In the genomic region with DNA sequence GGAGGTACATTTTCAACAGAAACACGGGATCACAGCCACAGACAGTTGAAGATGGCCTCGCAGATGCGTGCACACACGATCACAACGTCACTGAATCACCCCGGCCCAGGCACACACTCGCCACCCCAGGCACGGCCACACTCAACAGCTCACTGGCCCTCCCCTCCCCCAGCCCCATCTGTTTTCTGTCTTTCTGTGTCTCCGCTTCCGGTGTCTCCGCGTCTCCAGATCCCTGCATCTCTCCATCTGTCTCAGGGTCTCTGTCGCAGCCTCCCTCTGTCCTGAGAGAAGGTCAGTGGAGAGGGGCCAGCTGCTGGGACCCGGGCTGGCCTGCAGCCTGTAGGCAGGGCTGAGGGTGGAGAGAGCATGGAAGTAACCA, we compare ENCODE assay signal across 12 cellular contexts. TPM values are rescaled to one million over a fixed set of nuclear protein-coding genes. Genes with fewer than 3 reads are reported as not detected.
DNase-seq lines count a peak whose midpoint lies in the region; ATAC-seq, FAIRE-seq and TF ChIP-seq lines count a peak whose summit lies in the region.
"Had no signal": no experiment of that assay in that cellular context is flagged by ENCODE, and none has a peak within 500 bp of the region (broad histone marks: within the 10 kb centered on the region; RNA-seq: fewer than 3 reads in every experiment).

No MANE protein-coding gene starts in this region.

- no peak for TF ChIP-seq POLR2A in H1 (IDR thresholded peaks at IDR 0.05; ENCODE audit: control extremely low read depth in 1 of 2, low read depth in 2 of 2, low read length in 2 of 2)
- no peak for TF ChIP-seq POLR2A in gastrocnemius medialis (IDR thresholded peaks at IDR 0.05)

- peak overlapping the region; percentile 78 to 79 for H3K4me2 ChIP-seq in H1 (ENCODE audit: insufficient read depth in 1 of 2, low read depth in 2 of 2, low read length in 2 of 2)

- no peak overlapping the region for H3K23ac ChIP-seq in H1 (ENCODE audit: insufficient read length)

- H3K27me3 Mint-ChIP-seq in MCF 10A (ENCODE audit: insufficient read depth, unreplicated experiment): peaks cover 89% of the 10 kb centered on the region

- H3K4me1 ChIP-seq in A673 (ENCODE audit: insufficient read depth, low read length, poor library complexity, severe bottlenecking) (peaks cover 12% of the 10 kb centered on the region), H1 (replicated peaks in 1 of 4; ENCODE audit: control insufficient read depth in 3 of 4, insufficient read depth in 4 of 4, low read length in 3 of 4) (peaks cover 0 to 23% (median 11%) of the 10 kb centered on the region in 4 experiments; a peak in 6 of 7 replicates), gastrocnemius medialis (peaks cover 0 to 8% of the 10 kb centered on the region in 2 donors)

- H3K27ac Mint-ChIP-seq in MCF 10A (ENCODE audit: low read depth, unreplicated experiment): no peak overlapping the region
- H3K27ac Mint-ChIP-seq: dendritic cell treated with granulocyte-macrophage colony-stimulating factor and Interleukin-4, amounts not matched to agents 40 ng/mL and 50 ng/mL, for 4 days had no signal

- FAIRE-seq in H1 (lab: Jason Lieb, UNC): no peak
- FAIRE-seq: frontal cortex had no signal

- CTCF ChIA-PET in A673 (lab: Charles Lee) (interaction anchor here (1.4 kb wide), 1 partner anchor 37 kb away, joined by 5 read pairs; no protein-coding TSS in a partner anchor), H1 (lab: Charles Lee; ENCODE audit: partially characterized antibody) (interaction anchor here (1.6 to 1.9 kb wide), 3 partner anchors 26 to 37 kb away, joined by 5 to 10 read pairs (median 7); no protein-coding TSS in a partner anchor), MCF 10A (lab: Yijun Ruan, JAX) (interaction anchor here (0.7 to 1.1 kb wide), 2 partner anchors 11 to 200 kb away, joined by 3 to 5 read pairs; no protein-coding TSS in a partner anchor)

- H2BK12ac ChIP-seq in H1 (ENCODE audit: low read depth, low read length): peak overlapping the region; percentile 87; the same call in 1 of the 2 replicates

- H2AK5ac ChIP-seq in H1 (ENCODE audit: low read depth, low read length): no peak overlapping the region

- no peak overlapping the region for H2BK20ac ChIP-seq in H1 (ENCODE audit: low read length)

- H3K9me3 ChIP-seq in A673 (ENCODE audit: low read depth, low read length, poor library complexity, severe bottlenecking) (no peaks in the 10 kb centered on the region), H1 (ENCODE audit: insufficient read depth in 2 of 2, low read depth in 1 of 2, low read length in 1 of 2) (no peaks in the 10 kb centered on the region), gastrocnemius medialis (no peaks in the 10 kb centered on the region)
- H3K9me3 ChIP-seq: upper lobe of left lung had no signal

- no peak overlapping the region for H4K5ac ChIP-seq in H1 (ENCODE audit: insufficient read length, low read depth, low read length)

- peaks cover 6% of the 10 kb centered on the region for H3K4me1 Mint-ChIP-seq in MCF 10A (ENCODE audit: insufficient read depth, unreplicated experiment)

- no peak overlapping the region for H3K14ac ChIP-seq in H1 (ENCODE audit: insufficient read length)

- DNase-seq in A673 (ENCODE audit: low spot score): peak; percentile 50
- peak; percentile 87 for DNase-seq in DMS53 (lab: John Stamatoyannopoulos, UW)
- DNase-seq in NCI-H524 (lab: John Stamatoyannopoulos, UW): peak; percentile 98 to 99
- peak in 1 of 2 experiments; percentile 70 for DNase-seq in H1 (ENCODE audit: low read depth in 1 of 2, low spot score in 2 of 2)
- DNase-seq in gastrocnemius medialis: no peak
- DNase-seq in MCF 10A (ENCODE audit: unreplicated experiment): no peak
- DNase-seq in NOMO-1 (lab: John Stamatoyannopoulos, UW; ENCODE audit: unreplicated experiment in 2 of 2): no peak
- DNase-seq: NCI-H1092 had no signal

- no peaks in the 10 kb centered on the region for H3K79me1 ChIP-seq in H1 (ENCODE audit: low read depth, low read length)

- H3K27ac ChIP-seq in A673 (ENCODE audit: low read depth, low read length, poor library complexity, severe bottlenecking): no peak overlapping the region
- H3K27ac ChIP-seq in H1 (ENCODE audit: low read depth, low read length): no peak overlapping the region
- no peak overlapping the region for H3K27ac ChIP-seq in gastrocnemius medialis
- H3K27ac ChIP-seq: upper lobe of left lung had no signal

- no peak for TF ChIP-seq RAD21 in H1 (IDR thresholded peaks at IDR 0.05 in 1 of 2, conservative IDR thresholded peaks at IDR 0.05 in 1 of 2; ENCODE audit: low read depth in 2 of 2, low read length in 2 of 2)

- POLR2A ChIA-PET in A673 (lab: Charles Lee; ENCODE audit: low non-redundant PET) (no interaction called here), H1 (lab: Charles Lee; ENCODE audit: partially characterized antibody) (interaction anchor here (0.8 to 1.1 kb wide), 3 partner anchors 14 to 86 kb away, joined by 3 to 5 read pairs (median 3); no protein-coding TSS in a partner anchor), MCF 10A (lab: Yijun Ruan, JAX) (no interaction called here)

- no peak for TF ChIP-seq EP300 in H1 (IDR thresholded peaks at IDR 0.05; ENCODE audit: borderline replicate concordance in 1 of 2, low read depth in 2 of 2, low read length in 2 of 2)

- no peaks in the 10 kb centered on the region for H3K36me3 ChIP-seq in A673 (ENCODE audit: insufficient read depth, low read length, poor library complexity, severe bottlenecking)
- no peaks in the 10 kb centered on the region; a peak in 1 of 8 replicates for H3K36me3 ChIP-seq in H1 (ENCODE audit: control insufficient read depth in 2 of 4, insufficient read depth in 4 of 4, low read length in 3 of 4)
- H3K36me3 ChIP-seq in gastrocnemius medialis: no peaks in the 10 kb centered on the region
- H3K36me3 ChIP-seq: upper lobe of left lung had no signal

- no peak for TF ChIP-seq CTCF in A673 (conservative IDR thresholded peaks at IDR 0.05; ENCODE audit: low read depth, low read length)
- no peak for TF ChIP-seq CTCF in H1 (IDR thresholded peaks at IDR 0.05; ENCODE audit: control extremely low read depth in 1 of 3, insufficient read depth in 1 of 3, low read depth in 1 of 3, low read length in 3 of 3)
- TF ChIP-seq CTCF in gastrocnemius medialis (IDR thresholded peaks at IDR 0.05 in 4 of 5, conservative IDR thresholded peaks at IDR 0.05 in 1 of 5): no peak
- no peak for TF ChIP-seq CTCF in MCF 10A (IDR thresholded peaks at IDR 0.05; ENCODE audit: unreplicated experiment)

- no peak overlapping the region for H3K4ac ChIP-seq in H1 (replicated peaks; ENCODE audit: insufficient read length, low read depth, low read length)

- peaks cover 27% of the 10 kb centered on the region for H3K27me3 ChIP-seq in A673 (replicated peaks; ENCODE audit: insufficient read depth, low read depth, low read length, poor library complexity)
- peaks cover 13 to 71% (median 60%) of the 10 kb centered on the region in 4 experiments for H3K27me3 ChIP-seq in H1 (replicated peaks in 1 of 4; ENCODE audit: control insufficient read depth in 3 of 4, extremely low read depth in 1 of 4, insufficient read depth in 3 of 4, low read length in 3 of 4)
- peaks cover 62 to 81% (median 67%) of the 10 kb centered on the region in 3 donors for H3K27me3 ChIP-seq in gastrocnemius medialis

- H4K20me1 ChIP-seq in H1 (replicated peaks in 1 of 2; ENCODE audit: control insufficient read depth in 1 of 2, insufficient read depth in 2 of 2, low read length in 2 of 2): peaks cover 9 to 21% of the 10 kb centered on the region in 2 experiments

- no peak overlapping the region for H3K56ac ChIP-seq in H1 (replicated peaks; ENCODE audit: insufficient read length, low read depth, low read length)

- no peak for ATAC-seq in gastrocnemius medialis
- no peak for ATAC-seq in GM21723 (IDR thresholded peaks at IDR 0.05; ENCODE audit: unreplicated experiment)

- peak overlapping the region; percentile 21 for H3K4me3 ChIP-seq in A673 (ENCODE audit: low read depth, low read length, poor library complexity, severe bottlenecking)
- peak overlapping the region in 2 of 4 experiments; percentile 29 to 46; a peak in 6 of 8 replicates for H3K4me3 ChIP-seq in H1 (ENCODE audit: extremely low read depth in 1 of 4, insufficient read depth in 2 of 4, low read depth in 3 of 4, low read length in 4 of 4)
- no peak overlapping the region for H3K4me3 ChIP-seq in gastrocnemius medialis
- H3K4me3 ChIP-seq: upper lobe of left lung had no signal

- BruUV-seq in A673 (replicated peaks; lab: Mats Ljungman, UMichigan) (no TSS peak), MCF 10A (replicated peaks; lab: Mats Ljungman, UMichigan) (no TSS peak)

- no peaks in the 10 kb centered on the region for H3K9me3 Mint-ChIP-seq in MCF 10A (ENCODE audit: unreplicated experiment)
- H3K9me3 Mint-ChIP-seq: dendritic cell treated with granulocyte-macrophage colony-stimulating factor and Interleukin-4, amounts not matched to agents 40 ng/mL and 50 ng/mL, for 4 days had no signal

- H4K8ac ChIP-seq in H1 (ENCODE audit: extremely low read depth, insufficient read depth, low read length): no peak overlapping the region

- no peak overlapping the region for H2BK120ac ChIP-seq in H1 (replicated peaks; ENCODE audit: low read depth, low read length)

- intact Hi-C loops in A673 (cut with micrococcal nuclease; ENCODE audit: unreplicated experiment) (loop anchor here (2.0 kb wide), 1 partner anchor 37 kb away; no protein-coding TSS in a partner anchor), gastrocnemius medialis (cut with DNase I; ENCODE audit: low total_unique reads) (loop anchor here (1.0 to 2.0 kb wide), 2 partner anchors 37 to 94 kb away; no protein-coding TSS in a partner anchor), MCF 10A (cut with micrococcal nuclease) (loop anchor here (5.0 kb wide), 1 partner anchor 34 kb away; no protein-coding TSS in a partner anchor)

- no peaks in the 10 kb centered on the region for H3K79me2 ChIP-seq in H1 (ENCODE audit: control insufficient read depth in 1 of 2, insufficient read depth in 2 of 2, low read length in 2 of 2)

- H3K9ac ChIP-seq in H1 (replicated peaks in 1 of 4; ENCODE audit: extremely low read depth in 1 of 4, low read depth in 3 of 4, low read length in 3 of 4): no peak overlapping the region

- H2BK5ac ChIP-seq in H1 (ENCODE audit: low read depth, low read length): no peak overlapping the region

- H3K4me3 Mint-ChIP-seq in MCF 10A (ENCODE audit: unreplicated experiment): no peak overlapping the region

- no peak overlapping the region for H4K91ac ChIP-seq in H1 (replicated peaks; ENCODE audit: insufficient read length, low read length)

- peaks cover 19% of the 10 kb centered on the region; the same call in 1 of the 2 replicates for H3K23me2 ChIP-seq in H1 (ENCODE audit: low read depth, low read length)

- in situ Hi-C loops in gastrocnemius medialis (cut with MboI; ENCODE audit: low sequenced_read_pairs in 4 of 4): no loop called here

- 0 out of 2 replicates have a peak overlapping the region, but pooled peaks have one; percentile 61 for H2BK15ac ChIP-seq in H1 (ENCODE audit: low read length)

- H2AFZ ChIP-seq in H1 (ENCODE audit: low read length): no peak overlapping the region

- H3K36me3 Mint-ChIP-seq in MCF 10A (ENCODE audit: insufficient read depth, unreplicated experiment): no peaks in the 10 kb centered on the region

- no peak overlapping the region; the same call in 1 of the 2 replicates for H3K18ac ChIP-seq in H1 (ENCODE audit: extremely low read depth, low read length)

- 10% methylated on average over 14 of the region's 14 CpGs; no CpG with 5 or more reads in 1 of the 2 experiments for WGBS in H1 (ENCODE audit: extremely low coverage in 1 of 2, insufficient coverage in 1 of 2, insufficient read length in 1 of 2, insufficient replicate concordance in 2 of 2, low coverage in 1 of 2, low lambda C conversion rate in 2 of 2, missing lambda C conversion rate in 1 of 2), 2 experiments

RNA-seq across cellular contexts. Expression of a gene that starts 3.8 kb away (rescaled TPM):
- 8.5 and 9.0 TPM in 2 replicates for total RNA-seq in A673 (2021)
- total RNA-seq in H1 (2021; fragmentation: NEBNext Ultra II Directional; extraction: Animal tissue kit (Norgen Biotek cat#: 25700)): 35.8 and 41.2 TPM in 2 replicates
- 11.1 and 19.2 TPM in 2 replicates for polyA plus RNA-seq in H1 (2011; rRNA removed)
- polyA plus RNA-seq in H1 (2011; cell fraction: cytosol; rRNA removed): 5.9 TPM
- 20.8 TPM for polyA plus RNA-seq in H1 (2011; cell fraction: nucleus; rRNA removed)
- 30.8 to 45.2 TPM (median 38.2 TPM) in 4 replicates for polyA plus RNA-seq in H1 (2012, experiment 1 of 2)
- polyA plus RNA-seq in H1 (2012, experiment 2 of 2): 33.0 TPM
- 44.9 TPM for polyA plus RNA-seq in H1 (2013, experiment 1 of 2)
- 43.1 TPM for polyA plus RNA-seq in H1 (2013, experiment 2 of 2)
- polyA minus RNA-seq in H1 (2011; rRNA and poly(A)+ RNA removed): 24.6 and 27.9 TPM in 2 replicates
- 20.7 TPM for polyA minus RNA-seq in H1 (2011; cell fraction: cytosol; rRNA and poly(A)+ RNA removed)
- 10.7 TPM for polyA minus RNA-seq in H1 (2011; cell fraction: nucleus; rRNA and poly(A)+ RNA removed)
- total RNA-seq in gastrocnemius medialis: not detected
- not detected in 2 replicates for total RNA-seq in MCF 10A (2022)

RNA-seq across cellular contexts. Expression of a gene that starts 38.7 kb away (rescaled TPM):
- total RNA-seq in A673 (2021) (114 and 124 TPM in 2 replicates), gastrocnemius medialis (100 to 1,000 TPM in 3 of 4 donors, 10 to 100 TPM in 1; 94.4 to 146 (median 110) TPM), MCF 10A (2022) (75.4 and 104 TPM in 2 replicates)
- total RNA-seq in H1 (2021; fragmentation: NEBNext Ultra II Directional; extraction: Animal tissue kit (Norgen Biotek cat#: 25700)): 123 and 124 TPM in 2 replicates
- 439 and 585 TPM in 2 replicates for polyA plus RNA-seq in H1 (2011; rRNA removed)
- 282 TPM for polyA plus RNA-seq in H1 (2011; cell fraction: cytosol; rRNA removed)
- 227 TPM for polyA plus RNA-seq in H1 (2011; cell fraction: nucleus; rRNA removed)
- polyA plus RNA-seq in H1 (2012, experiment 1 of 2): 99.4 to 181 TPM (median 175 TPM) in 4 replicates
- polyA plus RNA-seq in H1 (2012, experiment 2 of 2): 315 TPM
- polyA plus RNA-seq in H1 (2013, experiment 1 of 2): 173 TPM
- polyA plus RNA-seq in H1 (2013, experiment 2 of 2): 186 TPM
- polyA minus RNA-seq in H1 (2011; rRNA and poly(A)+ RNA removed): 46.7 and 56.4 TPM in 2 replicates
- polyA minus RNA-seq in H1 (2011; cell fraction: cytosol; rRNA and poly(A)+ RNA removed): 53.9 TPM
- 41.0 TPM for polyA minus RNA-seq in H1 (2011; cell fraction: nucleus; rRNA and poly(A)+ RNA removed)

Comparison
In these comparisons a context has a peak if more than half of its experiments do, and no peak if none do; other contexts are left out.
1. DNase-seq: peak in A673 (single experiment), DMS53 (single experiment) and NCI-H524 (2 of 2); none in gastrocnemius medialis (0 of 2), MCF 10A (single experiment) and NOMO-1 (0 of 2).